Comparison of ENCODE assay signal across 9 cellular contexts in the genomic region with DNA sequence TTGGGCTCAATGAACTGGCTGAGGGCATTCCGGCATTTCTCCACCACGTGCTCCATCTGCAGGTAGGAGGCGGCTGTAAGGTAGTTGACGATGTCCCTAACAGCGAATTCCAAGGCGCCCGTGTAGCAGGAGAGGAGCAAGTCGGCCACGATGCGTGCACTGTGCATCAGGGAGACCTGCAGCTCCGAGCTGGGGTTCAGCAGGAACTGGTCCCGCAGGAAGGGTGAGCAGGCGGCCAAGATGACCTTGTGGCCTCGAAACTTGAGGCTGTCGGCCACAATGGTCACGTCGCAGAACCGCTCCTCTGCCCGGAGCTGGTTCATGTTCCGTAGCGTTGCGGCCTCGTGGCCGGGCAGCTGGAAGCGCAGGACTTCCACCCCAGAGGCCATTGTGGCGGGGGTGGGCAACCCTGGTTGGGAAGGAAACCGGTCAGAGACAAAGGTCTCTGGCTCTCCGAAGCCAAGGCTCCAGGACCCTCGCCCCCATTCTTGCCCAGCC. TPM values are rescaled to one million over a fixed set of nuclear protein-coding genes. Genes with fewer than 3 reads are reported as not detected.
DNase-seq lines count a peak whose midpoint lies in the region; ATAC-seq and TF ChIP-seq lines count a peak whose summit lies in the region.
"Had no signal": no experiment of that assay in that cellular context is flagged by ENCODE, and none has a peak within 500 bp of the region (broad histone marks: within the 10 kb centered on the region; RNA-seq: fewer than 3 reads in every experiment).

No MANE protein-coding gene starts in this region.

- peaks cover 39% of the 10 kb centered on the region for H3K4me1 ChIP-seq in CD4-positive, alpha-beta memory T cell (ENCODE audit: insufficient read depth, low read length)
- peaks cover 45% of the 10 kb centered on the region for H3K4me1 ChIP-seq in OCI-LY1 (ENCODE audit: insufficient read depth, low read length, severe bottlenecking)
- peaks cover 6% of the 10 kb centered on the region for H3K4me1 ChIP-seq in endodermal cell (ENCODE audit: control insufficient read depth, insufficient read depth, low read length)

- no peak for TF ChIP-seq CTCF in OCI-LY1 (IDR thresholded peaks at IDR 0.05; ENCODE audit: low read length)
- TF ChIP-seq CTCF in endodermal cell (conservative IDR thresholded peaks at IDR 0.05) = peak; percentile 20
- TF ChIP-seq CTCF in neural crest cell (conservative IDR thresholded peaks at IDR 0.05) = no peak

- no peaks in the 10 kb centered on the region for H3K27me3 Mint-ChIP-seq in CD4-positive, alpha-beta memory T cell
- H3K27me3 Mint-ChIP-seq in endodermal cell (ENCODE audit: insufficient read depth) (no peaks in the 10 kb centered on the region), neural crest cell (ENCODE audit: low read depth) (peaks cover 7% of the 10 kb centered on the region)

- 81 to 83% methylated on average over 27 to 29 of the region's 29 CpGs for WGBS in endodermal cell (ENCODE audit: insufficient coverage in 1 of 2, insufficient read length in 1 of 2), 2 experiments

- H3K9me3 Mint-ChIP-seq in CD4-positive, alpha-beta memory T cell = no peaks in the 10 kb centered on the region
- no peaks in the 10 kb centered on the region for H3K9me3 Mint-ChIP-seq in endodermal cell
- no peaks in the 10 kb centered on the region for H3K9me3 Mint-ChIP-seq in neural crest cell

- H3F3A ChIP-seq in OCI-LY1 (ENCODE audit: insufficient read depth, low read length) = no peaks in the 10 kb centered on the region

- peaks cover under 1% of the 10 kb centered on the region for H3K36me3 ChIP-seq in CD4-positive, alpha-beta memory T cell (ENCODE audit: insufficient read depth, low read length)
- peaks cover 2% of the 10 kb centered on the region; the same call in 1 of the 2 replicates for H3K36me3 ChIP-seq in OCI-LY1 (ENCODE audit: insufficient read depth, low read length)
- peaks cover 3% of the 10 kb centered on the region for H3K36me3 ChIP-seq in endodermal cell (ENCODE audit: control insufficient read depth, insufficient read depth, low read length)

- peak overlapping the region; percentile 58 for H3K27ac ChIP-seq in CD4-positive, alpha-beta memory T cell (ENCODE audit: low read depth, low read length)
- H3K27ac ChIP-seq in OCI-LY1 (ENCODE audit: low read depth, low read length, poor library complexity, severe bottlenecking) = peak overlapping the region; percentile 42
- peak overlapping the region; percentile 40 for H3K27ac ChIP-seq in endodermal cell (ENCODE audit: low read depth, low read length)

- no peak overlapping the region for H2AFZ ChIP-seq in OCI-LY1 (ENCODE audit: low read length)

- peak overlapping the region in 1 of 2 donors; percentile 49 for H3K4me3 ChIP-seq in CD4-positive, alpha-beta memory T cell (ENCODE audit: low read length in 2 of 2)
- H3K4me3 ChIP-seq in OCI-LY1 (ENCODE audit: low read depth, low read length, poor library complexity, severe bottlenecking) (peak overlapping the region; percentile 61), endodermal cell (ENCODE audit: low read length) (no peak overlapping the region)

- DNase-seq in CD4-positive, alpha-beta memory T cell = peak in 1 of 5 donors; percentile 40
- DNase-seq in endodermal cell (peak; percentile 76), neural crest cell (ENCODE audit: low read depth, low spot score) (no peak), NCI-H774 (lab: John Stamatoyannopoulos, UW) (no peak), NCI-H1417 treated with DMSO at 0.1 percent for 48 hours (lab: John Stamatoyannopoulos, UW) (no peak), SKM-1 (lab: John Stamatoyannopoulos, UW; ENCODE audit: unreplicated experiment) (no peak)

- H3K36me3 Mint-ChIP-seq in CD4-positive, alpha-beta memory T cell = peaks cover 0 to 16% of the 10 kb centered on the region in 2 donors
- H3K36me3 Mint-ChIP-seq in endodermal cell (ENCODE audit: low read depth) (peaks cover 2% of the 10 kb centered on the region), neural crest cell (ENCODE audit: low read depth) (no peaks in the 10 kb centered on the region)

- H3K4me1 Mint-ChIP-seq in CD4-positive, alpha-beta memory T cell = peaks cover 19 to 45% (median 31%) of the 10 kb centered on the region in 4 donors
- H3K4me1 Mint-ChIP-seq in endodermal cell (peaks cover 25% of the 10 kb centered on the region), neural crest cell (peaks cover 39% of the 10 kb centered on the region)

- no peaks in the 10 kb centered on the region for H3K79me2 ChIP-seq in OCI-LY1 (ENCODE audit: insufficient read depth, low read length)

- POLR2A ChIA-PET in CD4-positive, alpha-beta memory T cell (lab: Charles Lee; ENCODE audit: partially characterized antibody) = interaction anchor here (0.8 to 2.3 kb wide), 5 partner anchors 51 to 359 kb away, joined by 3 to 17 read pairs (median 4); a partner anchor contains a TSS

- peak overlapping the region in 7 of 8 donors; percentile 73 to 82 (median 75) for H3K4me3 Mint-ChIP-seq in CD4-positive, alpha-beta memory T cell
- H3K4me3 Mint-ChIP-seq in endodermal cell (peak overlapping the region; percentile 63), neural crest cell (peak overlapping the region; percentile 89)

- H3K4me2 ChIP-seq in OCI-LY1 (ENCODE audit: low read length) = peak overlapping the region; percentile 74

- no peaks in the 10 kb centered on the region for H3K9me2 ChIP-seq in OCI-LY1 (ENCODE audit: low read depth, low read length)

- no peak for ATAC-seq in GM19324 (IDR thresholded peaks at IDR 0.05; ENCODE audit: low FRiP score, unreplicated experiment)

- H3K9me3 ChIP-seq in CD4-positive, alpha-beta memory T cell (ENCODE audit: control insufficient read depth in 1 of 2, low read length in 2 of 2) = no peaks in the 10 kb centered on the region
- H3K9me3 ChIP-seq in OCI-LY1 (ENCODE audit: low read length) (no peaks in the 10 kb centered on the region), endodermal cell (ENCODE audit: control insufficient read depth, low read length) (no peaks in the 10 kb centered on the region)

- no peaks in the 10 kb centered on the region for H3K27me3 ChIP-seq in CD4-positive, alpha-beta memory T cell (ENCODE audit: insufficient read depth, low read length)
- H3K27me3 ChIP-seq in OCI-LY1 (ENCODE audit: insufficient read depth, low read length) (no peaks in the 10 kb centered on the region), endodermal cell (ENCODE audit: control insufficient read depth, insufficient read depth, low read length, poor library complexity, severe bottlenecking) (no peaks in the 10 kb centered on the region)

- H4K20me1 ChIP-seq in OCI-LY1 (ENCODE audit: insufficient read depth, low read length) = no peaks in the 10 kb centered on the region

- H3K27ac Mint-ChIP-seq in CD4-positive, alpha-beta memory T cell = peak overlapping the region in 6 of 7 donors; percentile 9 to 78 (median 59)
- no peak overlapping the region for H3K27ac Mint-ChIP-seq in endodermal cell
- peak overlapping the region; percentile 27 for H3K27ac Mint-ChIP-seq in neural crest cell (ENCODE audit: unreplicated experiment)

- H3K9ac ChIP-seq in OCI-LY1 (ENCODE audit: low read length) (peak overlapping the region; percentile 60), endodermal cell (ENCODE audit: extremely low read depth, low read length, poor library complexity, severe bottlenecking) (no peak overlapping the region)

- intact Hi-C loops in CD4-positive, alpha-beta memory T cell (cut with micrococcal nuclease) = no loop called here

- CTCF ChIA-PET in CD4-positive, alpha-beta memory T cell (lab: Charles Lee; ENCODE audit: partially characterized antibody) = no interaction called here

RNA-seq across cellular contexts. Expression of a gene that starts 0.9 kb away (rescaled TPM):
- 1 to 10 TPM; 2.4 to 2.5 TPM for total RNA-seq in CD4-positive, alpha-beta memory T cell
- polyA plus RNA-seq in CD4-positive, alpha-beta memory T cell = not detected
- 10 to 100 TPM; 25.4 to 29.9 TPM for total RNA-seq in endodermal cell
- polyA plus RNA-seq in endodermal cell (2013, experiment 1 of 2) = 41.5 TPM
- polyA plus RNA-seq in endodermal cell (2013, experiment 2 of 2) = 33.0 TPM
- 60.8 and 61.1 TPM in 2 replicates for total RNA-seq in neural crest cell

RNA-seq across cellular contexts. Expression of a gene that starts 3.5 kb away (rescaled TPM):
- 10 to 100 TPM; 79.1 to 82.1 TPM for total RNA-seq in CD4-positive, alpha-beta memory T cell
- polyA plus RNA-seq in CD4-positive, alpha-beta memory T cell = 10 to 100 TPM; 24.1 to 47.9 TPM
- total RNA-seq in endodermal cell = 100 to 1,000 TPM; 113 to 121 TPM
- 145 TPM for polyA plus RNA-seq in endodermal cell (2013, experiment 1 of 2)
- 130 TPM for polyA plus RNA-seq in endodermal cell (2013, experiment 2 of 2)
- total RNA-seq in neural crest cell = 202 and 205 TPM in 2 replicates

RNA-seq across cellular contexts. Expression of a gene that starts 22.2 kb away (rescaled TPM):
- not detected for total RNA-seq in CD4-positive, alpha-beta memory T cell
- polyA plus RNA-seq in CD4-positive, alpha-beta memory T cell = under 1 TPM in 1 of 2 donors, not detected in 1; 0.11 TPM
- total RNA-seq in endodermal cell (1 to 10 TPM; 1.3 to 3.6 TPM), neural crest cell (0.32 and 0.84 TPM in 2 replicates)
- 0.68 TPM for polyA plus RNA-seq in endodermal cell (2013, experiment 1 of 2)
- polyA plus RNA-seq in endodermal cell (2013, experiment 2 of 2) = 0.41 TPM

RNA-seq across cellular contexts. Expression of a gene that starts 26.6 kb away (rescaled TPM):
- 1 to 10 TPM; 2.1 to 3.2 TPM for total RNA-seq in CD4-positive, alpha-beta memory T cell
- polyA plus RNA-seq in CD4-positive, alpha-beta memory T cell = not detected
- total RNA-seq in endodermal cell = 1 to 10 TPM in 1 of 2 donors, under 1 TPM in 1; 0.29 to 1.0 TPM
- polyA plus RNA-seq in endodermal cell (2013, experiment 1 of 2) = 0.89 TPM
- polyA plus RNA-seq in endodermal cell (2013, experiment 2 of 2) = 0.70 TPM
- 0.35 and 1.2 TPM in 2 replicates for total RNA-seq in neural crest cell
- total RNA-seq: pulmonary artery endothelial cell had no signal

RNA-seq across cellular contexts. Expression of a gene that starts 38.3 kb away (rescaled TPM):
- total RNA-seq in CD4-positive, alpha-beta memory T cell = 10 to 100 TPM; 19.6 to 21.1 TPM
- 10 to 100 TPM; 22.5 to 23.4 TPM for polyA plus RNA-seq in CD4-positive, alpha-beta memory T cell
- total RNA-seq in endodermal cell (10 to 100 TPM; 42.4 to 50.7 TPM), neural crest cell (46.3 and 49.9 TPM in 2 replicates)
- polyA plus RNA-seq in endodermal cell (2013, experiment 1 of 2) = 37.3 TPM
- polyA plus RNA-seq in endodermal cell (2013, experiment 2 of 2) = 34.3 TPM

Comparison
In these comparisons a context has a peak if more than half of its experiments do, and no peak if none do; other contexts are left out.
1. RNA of a gene that starts 0.9 kb away (total RNA-seq): 60.8 to 61.1 TPM in neural crest cell and 25.4 to 29.9 TPM in endodermal cell; 2.4 to 2.5 TPM in CD4-positive, alpha-beta memory T cell; every median in the first group is over 4 times any median in the second.
2. Peak in every context shown above with its lines, with median percentiles within 50 percentile points of each other: H3K27ac ChIP-seq and H3K4me3 Mint-ChIP-seq.